Comparison of ENCODE assay signal across 9 cellular contexts in the genomic region with DNA sequence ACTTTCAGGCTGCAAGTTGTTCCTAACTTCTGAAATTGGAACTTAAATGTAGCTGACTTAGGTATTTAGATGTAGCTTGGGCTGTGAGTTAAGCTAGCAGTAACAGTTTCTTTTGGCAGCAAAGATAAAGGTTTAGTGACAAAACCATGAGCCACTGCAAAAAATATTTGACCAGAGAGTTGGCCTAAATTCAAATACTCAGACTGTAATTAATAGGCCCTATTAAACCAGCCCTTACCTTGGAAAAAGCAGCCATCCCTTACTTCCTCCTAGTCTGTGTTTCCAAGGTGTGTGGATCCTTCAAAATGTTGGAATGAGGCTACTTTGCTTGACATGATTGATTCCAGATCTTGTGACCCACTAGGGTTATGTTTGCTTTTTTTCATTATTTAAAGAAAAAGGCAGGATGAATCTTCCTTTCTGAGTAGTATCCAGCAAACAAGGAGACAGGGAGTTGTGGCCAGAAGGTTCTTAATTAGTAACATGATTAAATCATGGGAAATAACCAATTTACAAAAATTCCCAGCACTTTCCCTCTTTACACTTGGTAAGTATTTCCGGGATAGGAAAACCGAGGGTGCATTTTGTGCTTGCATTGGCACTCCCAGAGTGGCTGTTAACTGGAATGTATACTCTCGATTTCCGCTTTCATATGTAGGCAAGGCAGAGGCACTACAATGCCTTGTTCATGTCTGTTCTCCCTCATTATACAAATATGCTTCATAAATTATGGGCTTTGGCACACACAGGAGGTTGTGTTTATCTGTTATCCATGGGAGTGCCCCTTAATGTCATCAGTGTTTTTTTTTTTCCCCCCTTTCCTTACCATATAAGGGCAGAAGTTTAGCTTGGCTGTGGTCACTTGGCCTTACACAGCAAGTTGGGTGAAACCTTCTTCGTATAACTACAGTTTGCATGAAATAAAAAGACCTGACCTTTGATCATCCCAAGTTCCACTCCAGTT. TPM values are rescaled to one million over a fixed set of nuclear protein-coding genes. Genes with fewer than 3 reads are reported as not detected.
DNase-seq lines count a peak whose midpoint lies in the region; ATAC-seq and TF ChIP-seq lines count a peak whose summit lies in the region.
"Had no signal": no experiment of that assay in that cellular context is flagged by ENCODE, and none has a peak within 500 bp of the region (broad histone marks: within the 10 kb centered on the region; RNA-seq: fewer than 3 reads in every experiment).

No MANE protein-coding gene starts in this region.

- peak overlapping the region; percentile 78 for H3K27ac ChIP-seq in muscle layer of duodenum (ENCODE audit: low read length)

- H3K9me3 Mint-ChIP-seq in activated T-cell treated with anti-CD3 and anti-CD28 coated beads, Interleukin-2, amount 50 U/mL, for 4 hours, result no peaks in the 10 kb centered on the region
- H3K9me3 Mint-ChIP-seq: activated naive CD4-positive, alpha-beta T cell treated with anti-CD3 and anti-CD28 coated beads, Interleukin-2, amount 50 U/mL, for 72 hours had no signal

- H3K4me3 ChIP-seq in cardiac fibroblast (replicated peaks in 1 of 2; ENCODE audit: low read depth in 2 of 2, low read length in 2 of 2), result no peak overlapping the region
- peak overlapping the region; percentile 22 to 84 for H3K4me3 ChIP-seq in muscle layer of duodenum (ENCODE audit: low read depth in 1 of 2, low read length in 2 of 2)

- H3K4me1 ChIP-seq in muscle layer of duodenum (ENCODE audit: control insufficient read depth in 1 of 2, insufficient read depth in 2 of 2, low read length in 2 of 2), result peaks cover 32 to 62% of the 10 kb centered on the region in 2 donors

- no peak overlapping the region for H3K4me3 Mint-ChIP-seq in activated T-cell treated with anti-CD3 and anti-CD28 coated beads, Interleukin-2, amount 50 U/mL, for 4 hours
- H3K4me3 Mint-ChIP-seq in T-helper 17 cell, result no peak overlapping the region

- peak; percentile 33 for DNase-seq in COLO668 (lab: John Stamatoyannopoulos, UW; ENCODE audit: unreplicated experiment)
- DNase-seq in NCI-H2029 (lab: John Stamatoyannopoulos, UW), result peak; percentile 79
- DNase-seq in cardiac fibroblast (ENCODE audit: low read depth in 2 of 2), result peak; percentile 76 to 78
- DNase-seq in activated T-cell treated with anti-CD3 and anti-CD28 coated beads, Interleukin-2, amount 50 U/mL, for 4 hours, result no peak
- DNase-seq in KG1 (lab: John Stamatoyannopoulos, UW), result no peak
- DNase-seq in T-helper 17 cell, result no peak
- DNase-seq in activated T-cell treated with anti-CD3 and anti-CD28 coated beads for 4 hours, result no peak

- peaks cover 8 to 15% of the 10 kb centered on the region in 2 donors for H3K36me3 ChIP-seq in muscle layer of duodenum (ENCODE audit: control insufficient read depth in 1 of 2, insufficient read depth in 2 of 2, low read length in 2 of 2)

- H3K9me3 ChIP-seq in muscle layer of duodenum (ENCODE audit: control insufficient read depth in 1 of 2, low read length in 2 of 2) (no peaks in the 10 kb centered on the region), T-helper 17 cell (ENCODE audit: control insufficient read depth, low read length, poor library complexity, severe bottlenecking) (no peaks in the 10 kb centered on the region)

- ATAC-seq in activated T-cell treated with anti-CD3 and anti-CD28 coated beads, Interleukin-2, amount 50 U/mL, for 4 hours, result no peak
- no peak for ATAC-seq in T-helper 17 cell
- ATAC-seq: activated naive CD4-positive, alpha-beta T cell treated with anti-CD3 and anti-CD28 coated beads, Interleukin-2, amount 50 U/mL, for 72 hours had no signal

- peaks cover 13% of the 10 kb centered on the region for H3K4me1 Mint-ChIP-seq in activated T-cell treated with anti-CD3 and anti-CD28 coated beads, Interleukin-2, amount 50 U/mL, for 4 hours (ENCODE audit: low read depth)
- H3K4me1 Mint-ChIP-seq in T-helper 17 cell, result peaks cover 20% of the 10 kb centered on the region

- no peaks in the 10 kb centered on the region for H3K36me3 Mint-ChIP-seq in activated T-cell treated with anti-CD3 and anti-CD28 coated beads, Interleukin-2, amount 50 U/mL, for 4 hours (ENCODE audit: insufficient read depth)
- no peaks in the 10 kb centered on the region for H3K36me3 Mint-ChIP-seq in T-helper 17 cell (ENCODE audit: low read depth)

- no peaks in the 10 kb centered on the region for H3K27me3 ChIP-seq in muscle layer of duodenum (ENCODE audit: low read depth, low read length)

- H3K27me3 Mint-ChIP-seq in activated T-cell treated with anti-CD3 and anti-CD28 coated beads, Interleukin-2, amount 50 U/mL, for 4 hours (ENCODE audit: low read depth), result peaks cover 15% of the 10 kb centered on the region
- peaks cover 17% of the 10 kb centered on the region for H3K27me3 Mint-ChIP-seq in T-helper 17 cell

- no peak overlapping the region for H3K27ac Mint-ChIP-seq in T-helper 17 cell
- H3K27ac Mint-ChIP-seq: activated naive CD4-positive, alpha-beta T cell treated with anti-CD3 and anti-CD28 coated beads, Interleukin-2, amount 50 U/mL, for 72 hours had no signal

- no peak for TF ChIP-seq CTCF in cardiac fibroblast (IDR thresholded peaks at IDR 0.05; ENCODE audit: low read depth, low read length)

RNA-seq across cellular contexts. Expression of gene TPM1, which starts 8.5 kb away (rescaled TPM):
- total RNA-seq in activated T-cell treated with anti-CD3 and anti-CD28 coated beads, Interleukin-2, amount 50 U/mL, for 4 hours, result 10 to 100 TPM in 1 of 3 donors, 1 to 10 TPM in 2; 9.5 to 11.4 (median 9.5) TPM
- total RNA-seq in T-helper 17 cell, result 10 to 100 TPM; 10.4 to 32.4 TPM

Comparison
In these comparisons a context has a peak if more than half of its experiments do, and no peak if none do; other contexts are left out.
1. DNase-seq: peak in COLO668 (single experiment), NCI-H2029 (single experiment) and cardiac fibroblast (2 of 2); none in activated T-cell treated with anti-CD3 and anti-CD28 coated beads, Interleukin-2, amount 50 U/mL, for 4 hours (single experiment), KG1 (single experiment), T-helper 17 cell (0 of 3) and activated T-cell treated with anti-CD3 and anti-CD28 coated beads for 4 hours (single experiment).
2. H3K4me3 ChIP-seq: peak in muscle layer of duodenum (2 of 2); none in cardiac fibroblast (0 of 2).